Comparison of ENCODE assay signal across 8 cellular contexts in the genomic region with DNA sequence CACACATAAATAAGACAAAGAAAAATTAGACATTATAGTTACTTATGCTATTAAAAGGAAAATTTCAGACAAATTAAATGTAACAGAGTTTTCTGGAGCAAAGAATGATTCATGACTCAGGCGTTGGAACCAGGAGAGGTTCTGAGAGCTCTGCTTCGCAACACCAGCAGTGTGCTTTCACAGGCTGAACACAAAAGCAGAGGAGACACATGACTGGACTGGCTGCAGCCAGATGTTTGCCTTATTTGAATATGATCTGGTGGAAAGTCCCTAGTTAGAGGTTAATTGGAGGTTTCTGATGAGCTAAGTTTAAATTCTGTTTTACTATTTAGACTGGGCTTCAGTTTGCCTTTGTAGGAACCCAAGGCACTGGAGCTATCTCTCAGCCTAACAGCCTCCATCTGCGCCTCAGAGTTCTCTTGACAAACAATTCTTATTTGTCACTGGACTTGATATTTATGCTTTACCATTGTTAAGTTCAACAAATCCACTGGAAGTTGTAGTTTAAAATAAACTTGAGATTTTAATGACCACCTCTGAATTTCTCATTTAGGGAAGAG. TPM values are rescaled to one million over a fixed set of nuclear protein-coding genes. Genes with fewer than 3 reads are reported as not detected.
DNase-seq lines count a peak whose midpoint lies in the region; ATAC-seq and TF ChIP-seq lines count a peak whose summit lies in the region.

No MANE protein-coding gene starts in this region.

- H3K36me3 ChIP-seq in GM23248 (ENCODE audit: low read depth) = peaks cover 70% of the 10 kb centered on the region
- peaks cover 10% of the 10 kb centered on the region; the same call in 1 of the 2 replicates for H3K36me3 ChIP-seq in MM.1S (replicated peaks; ENCODE audit: insufficient read depth, low read length)
- peaks cover 79 to 100% (median 93%) of the 10 kb centered on the region in 3 donors for H3K36me3 ChIP-seq in tibial artery
- peaks cover 73 to 96% of the 10 kb centered on the region in 2 donors for H3K36me3 ChIP-seq in ascending aorta

- H3K27me3 ChIP-seq in GM23248 (replicated peaks; ENCODE audit: insufficient read depth) (no peaks in the 10 kb centered on the region), MM.1S (replicated peaks; ENCODE audit: insufficient read depth, low read length) (no peaks in the 10 kb centered on the region), tibial artery (no peaks in the 10 kb centered on the region), ascending aorta (no peaks in the 10 kb centered on the region)

- H3K4me2 ChIP-seq in GM23248 (ENCODE audit: unreplicated experiment) = no peak overlapping the region
- H3K4me2 ChIP-seq in MM.1S (ENCODE audit: low read depth, low read length) = peak overlapping the region; percentile 82

- no peaks in the 10 kb centered on the region for H4K20me1 ChIP-seq in GM23248 (ENCODE audit: insufficient read depth)
- H4K20me1 ChIP-seq in MM.1S (ENCODE audit: insufficient read depth, low read length) = no peaks in the 10 kb centered on the region

- H3F3A ChIP-seq in GM23248 (ENCODE audit: insufficient read depth) (peaks cover 8% of the 10 kb centered on the region; the same call in 1 of the 2 replicates), MM.1S (ENCODE audit: insufficient read depth, low read length) (peaks cover 32% of the 10 kb centered on the region)

- H3K9me3 ChIP-seq in GM23248 (ENCODE audit: low read depth) (no peaks in the 10 kb centered on the region), MM.1S (replicated peaks; ENCODE audit: insufficient read depth, low read length) (no peaks in the 10 kb centered on the region), tibial artery (no peaks in the 10 kb centered on the region), ascending aorta (no peaks in the 10 kb centered on the region)

- in situ Hi-C loops in GM23248 (cut with MboI) = no loop called here

- no peak overlapping the region for H3K4me3 ChIP-seq in GM23248
- 0 out of 2 replicates have a peak overlapping the region, but pooled peaks have one; percentile 9 for H3K4me3 ChIP-seq in MM.1S (ENCODE audit: low read length)
- H3K4me3 ChIP-seq in tibial artery = no peak overlapping the region
- H3K4me3 ChIP-seq in ascending aorta = no peak overlapping the region

- H3K36me3 Mint-ChIP-seq in memory B cell = peaks cover 37% of the 10 kb centered on the region

- H3K4me1 ChIP-seq in GM23248 (ENCODE audit: insufficient read depth) (peaks cover 7% of the 10 kb centered on the region; the same call in 1 of the 2 replicates), MM.1S (ENCODE audit: low read length) (peaks cover 63% of the 10 kb centered on the region), tibial artery (no peaks in the 10 kb centered on the region), ascending aorta (no peaks in the 10 kb centered on the region)

- no peaks in the 10 kb centered on the region for H3K9me3 Mint-ChIP-seq in memory B cell

- H3K27ac Mint-ChIP-seq in memory B cell = peak overlapping the region; percentile 96

- 50 to 55% methylated on average over 3 of the region's 3 CpGs for WGBS in GM23248 (ENCODE audit: low coverage in 1 of 2, low lambda C conversion rate in 2 of 2, missing lambda C conversion rate in 2 of 2), 2 experiments

- H2AFZ ChIP-seq in GM23248 (no peak overlapping the region), MM.1S (ENCODE audit: low read length) (no peak overlapping the region)

- H3K27ac ChIP-seq in GM23248 (peak overlapping the region; percentile 59), MM.1S (ENCODE audit: low read length) (peak overlapping the region; percentile 87), tibial artery (no peak overlapping the region), ascending aorta (no peak overlapping the region)

- DNase-seq in GM23248 (peak; percentile 73), MM.1S (peak; percentile 95), memory B cell (ENCODE audit: low spot score in 2 of 2) (peak in 1 of 2 donors; percentile 42), tibial artery (no peak), NCI-H1092 treated with DMSO at 0.1 percent for 48 hours (lab: John Stamatoyannopoulos, UW) (no peak), NCI-H446 treated with DMSO at 0.1 percent for 48 hours (lab: John Stamatoyannopoulos, UW) (no peak), ascending aorta (ENCODE audit: low spot score in 2 of 2) (no peak)

- peak; percentile 97 for ATAC-seq in GM18520 (IDR thresholded peaks at IDR 0.05; ENCODE audit: unreplicated experiment)
- ATAC-seq in memory B cell (ENCODE audit: low read depth) = peak; percentile 96

- peak overlapping the region; percentile 59 for H3K4me3 Mint-ChIP-seq in memory B cell

- H3K9ac ChIP-seq in GM23248 = peak overlapping the region; percentile 46; the same call in 1 of the 2 replicates
- peak overlapping the region; percentile 12; the same call in 1 of the 2 replicates for H3K9ac ChIP-seq in MM.1S (ENCODE audit: low read length)

- no peak for TF ChIP-seq CTCF in MM.1S (IDR thresholded peaks at IDR 0.05; ENCODE audit: low read length)
- no peak for TF ChIP-seq CTCF in tibial artery (IDR thresholded peaks at IDR 0.05)
- TF ChIP-seq CTCF in ascending aorta (IDR thresholded peaks at IDR 0.05) = no peak

- no peaks in the 10 kb centered on the region for H3K27me3 Mint-ChIP-seq in memory B cell

- H3K79me2 ChIP-seq in GM23248 (ENCODE audit: insufficient read depth) (peaks cover 7% of the 10 kb centered on the region), MM.1S (ENCODE audit: low read length) (peaks cover 23% of the 10 kb centered on the region)

- H3K9me2 ChIP-seq in GM23248 (ENCODE audit: insufficient read depth) (no peaks in the 10 kb centered on the region), MM.1S (replicated peaks; ENCODE audit: insufficient read depth, low read length) (no peaks in the 10 kb centered on the region)

- peaks cover 35% of the 10 kb centered on the region for H3K4me1 Mint-ChIP-seq in memory B cell

- intact Hi-C loops in tibial artery (cut with DNase I; ENCODE audit: low total_unique reads) = no loop called here
- intact Hi-C loops in ascending aorta (cut with DNase I) = no loop called here

RNA-seq across cellular contexts. Expression of gene BOD1L1, which starts 16.2 kb away (rescaled TPM):
- 16.5 and 17.3 TPM in 2 replicates for total RNA-seq in GM23248 (2014; rRNA removed; shearing (Covaris generic))
- polyA plus RNA-seq in GM23248 (2016; fragmentation: Nextera tagmentation; extraction: Ambion mirVana) = 6.3 and 6.6 TPM in 2 replicates
- total RNA-seq in ascending aorta = 8.4 TPM

Comparison
In these comparisons a context has a peak if more than half of its experiments do, and no peak if none do; other contexts are left out.
1. DNase-seq: peak in GM23248 (single experiment) and MM.1S (single experiment); none in tibial artery (0 of 2), NCI-H1092 treated with DMSO at 0.1 percent for 48 hours (single experiment), NCI-H446 treated with DMSO at 0.1 percent for 48 hours (single experiment) and ascending aorta (0 of 2).
2. H3K27ac ChIP-seq: peak in GM23248 (single experiment) and MM.1S (single experiment); none in tibial artery (0 of 2) and ascending aorta (0 of 2).